In the genomic region with DNA sequence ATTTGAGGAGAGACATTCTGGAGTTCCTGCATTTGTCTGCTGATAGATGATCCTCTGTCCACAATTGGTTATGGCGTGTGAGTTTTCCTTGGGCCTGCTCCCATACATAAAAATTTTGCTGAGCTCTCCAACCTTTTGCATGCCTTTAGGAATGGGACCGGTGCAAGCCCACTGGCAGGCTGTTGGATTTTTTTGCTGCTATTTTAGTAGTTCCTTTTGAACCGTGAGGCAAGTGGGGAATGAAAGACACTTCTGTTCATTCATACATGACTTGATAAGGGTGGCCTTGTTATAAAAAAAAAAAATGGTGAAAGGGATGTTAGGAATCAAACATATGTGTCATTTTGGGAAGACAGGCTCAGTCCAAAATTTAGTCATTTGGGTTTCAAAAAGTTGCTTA, we compare ENCODE assay signal across 16 cellular contexts. TPM values are rescaled to one million over a fixed set of nuclear protein-coding genes. Genes with fewer than 3 reads are reported as not detected.
A peak's percentile ranks its signal among the peaks of the same experiment; 100 is the strongest.
DNase-seq lines count a peak whose midpoint lies in the region; ATAC-seq and TF ChIP-seq lines count a peak whose summit lies in the region.
"Had no signal": no experiment of that assay in that cellular context is flagged by ENCODE, and none has a peak within 500 bp of the region (broad histone marks: within the 10 kb centered on the region; RNA-seq: fewer than 3 reads in every experiment).

No MANE protein-coding gene starts in this region.

- peaks cover 2% of the 10 kb centered on the region for H3K36me3 Mint-ChIP-seq in progenitor cell of endocrine pancreas (ENCODE audit: insufficient read depth)

- peak; percentile 96 for DNase-seq in COLO829 (ENCODE audit: low spot score)
- peak; percentile 82 for DNase-seq in foreskin melanocyte
- no peak for DNase-seq in progenitor cell of endocrine pancreas (ENCODE audit: low spot score, unreplicated experiment)
- no peak for DNase-seq in DMS153 treated with DMSO at 0.1 percent for 48 hours (lab: John Stamatoyannopoulos, UW; ENCODE audit: unreplicated experiment)
- DNase-seq: AML-193; CD4-positive, alpha-beta T cell; DMS153; DMS79 treated with DMSO at 0.1 percent for 48 hours; GF-D8; H9 had no signal

- no peak overlapping the region for H3K4me3 Mint-ChIP-seq in progenitor cell of endocrine pancreas (ENCODE audit: low read depth)
- H3K4me3 Mint-ChIP-seq: CD4-positive, alpha-beta T cell; H9 had no signal

- no peaks in the 10 kb centered on the region for H3K9me3 Mint-ChIP-seq in progenitor cell of endocrine pancreas (ENCODE audit: low read depth)
- H3K9me3 Mint-ChIP-seq: CD4-positive, alpha-beta T cell; H9 had no signal

- H3K27me3 Mint-ChIP-seq in progenitor cell of endocrine pancreas: no peaks in the 10 kb centered on the region

- no peak for TF ChIP-seq CTCF in VCaP (conservative IDR thresholded peaks at IDR 0.05)
- no peak for TF ChIP-seq CTCF in progenitor cell of endocrine pancreas (IDR thresholded peaks at IDR 0.05; ENCODE audit: unreplicated experiment)

- H3K4me1 Mint-ChIP-seq in progenitor cell of endocrine pancreas (ENCODE audit: low read depth): peaks cover 41% of the 10 kb centered on the region

- H3K27ac ChIP-seq in VCaP: peak overlapping the region; percentile 39
- H3K27ac ChIP-seq: 22Rv1, A549, C4-2B had no signal

- H3K27ac Mint-ChIP-seq in progenitor cell of endocrine pancreas: peak overlapping the region; percentile 74
- H3K27ac Mint-ChIP-seq: CD4-positive, alpha-beta T cell; H9 had no signal

- no peak for ATAC-seq in GM21786 (IDR thresholded peaks at IDR 0.05; ENCODE audit: unreplicated experiment)
- no peak for ATAC-seq in GM21737 (IDR thresholded peaks at IDR 0.05; ENCODE audit: unreplicated experiment)
- ATAC-seq: A549 had no signal

RNA-seq across cellular contexts. Expression of a gene that starts 52.1 kb away (rescaled TPM):
- 23.2 and 29.1 TPM in 2 replicates for total RNA-seq in progenitor cell of endocrine pancreas
- total RNA-seq: CD4-positive, alpha-beta T cell had no signal

Comparison
In these comparisons a context has a peak if more than half of its experiments do, and no peak if none do; other contexts are left out.
1. DNase-seq: peak in COLO829 (single experiment) and foreskin melanocyte (single experiment); none in progenitor cell of endocrine pancreas (single experiment) and DMS153 treated with DMSO at 0.1 percent for 48 hours (single experiment).